ENCODE assay signal across 7 cellular contexts in genomic region chr15:57541805-57542504, GRCh38. TPM values are rescaled to one million over a fixed set of nuclear protein-coding genes. Genes with fewer than 3 reads are reported as not detected.
A peak's percentile ranks its signal among the peaks of the same experiment; 100 is the strongest.
DNase-seq lines count a peak whose midpoint lies in the region; ATAC-seq, FAIRE-seq and TF ChIP-seq lines count a peak whose summit lies in the region.

No MANE protein-coding gene starts in this region.

- H3K4me1 ChIP-seq in aorta (ENCODE audit: control insufficient read depth in 1 of 2, insufficient read depth in 2 of 2, low read length in 2 of 2): peaks cover 1 to 3% of the 10 kb centered on the region in 2 donors

- H3K4me1 Mint-ChIP-seq in mesothelial cell of epicardium: peaks cover 15% of the 10 kb centered on the region

- H3K36me3 ChIP-seq in aorta (ENCODE audit: control insufficient read depth in 1 of 2, insufficient read depth in 2 of 2, low read length in 1 of 2): no peaks in the 10 kb centered on the region

- H3K9me3 ChIP-seq in aorta (ENCODE audit: control insufficient read depth, low read length): no peaks in the 10 kb centered on the region

- FAIRE-seq in endometrium (lab: Jason Lieb, UNC): peak; percentile 33

- no peaks in the 10 kb centered on the region for H3K27me3 ChIP-seq in aorta (ENCODE audit: control insufficient read depth in 1 of 2, insufficient read depth in 2 of 2, low read length in 1 of 2)

- intact Hi-C loops in aorta (cut with DNase I): loop anchor here in 1 of 2 donors (10.0 kb wide), 1 partner anchor 397 kb away; no protein-coding TSS in a partner anchor

- no peak overlapping the region for H3K27ac Mint-ChIP-seq in mesothelial cell of epicardium

- no peak overlapping the region for H3K4me3 Mint-ChIP-seq in mesothelial cell of epicardium

- H3K9me3 Mint-ChIP-seq in mesothelial cell of epicardium: peaks cover 8% of the 10 kb centered on the region

- 39% methylated on average over 7 of the region's 7 CpGs for WGBS in aorta, 2 donors

- DNase-seq in G401 (ENCODE audit: low spot score): peak; percentile 72
- peak; percentile 76 for DNase-seq in SK-MEL-5 (ENCODE audit: low read depth, low spot score)
- peak in 1 of 2 experiments; percentile 74 for DNase-seq in mesothelial cell of epicardium (ENCODE audit: low spot score in 2 of 2, unreplicated experiment in 2 of 2)
- DNase-seq in aorta: peak; percentile 80 to 89

- peaks cover 33% of the 10 kb centered on the region for H3K36me3 Mint-ChIP-seq in mesothelial cell of epicardium

- TF ChIP-seq RAD21 in Ishikawa (IDR thresholded peaks at IDR 0.05; ENCODE audit: low read depth): peak; percentile 71

- in situ Hi-C loops in G401 (cut with HindIII; ENCODE audit: low sequenced_read_pairs) (no loop called here), SK-MEL-5 (cut with HindIII; ENCODE audit: low pct_unique_long_range_greater_than_20kb, low sequenced_read_pairs) (no loop called here)

- H3K27ac ChIP-seq in aorta (ENCODE audit: low read depth in 1 of 2, low read length in 2 of 2): no peak overlapping the region

- no peak for TF ChIP-seq EP300 in Ishikawa (IDR thresholded peaks at IDR 0.05; ENCODE audit: borderline replicate concordance)

- peak; percentile 74 for ATAC-seq in aorta (ENCODE audit: low FRiP score)
- ATAC-seq in GM21515 (IDR thresholded peaks at IDR 0.05; ENCODE audit: unreplicated experiment): no peak

- TF ChIP-seq CTCF in mesothelial cell of epicardium (IDR thresholded peaks at IDR 0.05; ENCODE audit: unreplicated experiment): peak; percentile 77

- no peak overlapping the region for H3K4me3 ChIP-seq in aorta (ENCODE audit: low read length in 2 of 2)

- H3K27me3 Mint-ChIP-seq in mesothelial cell of epicardium (ENCODE audit: low read depth): no peaks in the 10 kb centered on the region

TF ChIP-seq in Ishikawa, 13 proteins besides CTCF, POLR2A, EP300 and RAD21:
- TF ChIP-seq CEBPB (IDR thresholded peaks at IDR 0.05) (peak; percentile 71; the same call in 1 of the 2 replicates), TCF12 (IDR thresholded peaks at IDR 0.05; ENCODE audit: low read depth) (no peak), EGR1 (IDR thresholded peaks at IDR 0.05) (no peak)
TF ChIP-seq in Ishikawa: peak in this region for 1.

RNA-seq across cellular contexts. Expression of gene MYZAP, which starts 49.7 kb away (rescaled TPM):
- total RNA-seq in G401 (2014; rRNA removed; shearing (Covaris generic)): 0.06 and 3.4 TPM in 2 replicates
- total RNA-seq in SK-MEL-5 (2014; rRNA removed; shearing (Covaris generic)): 0.21 TPM in 1 of 2 replicates, not detected in the other
- not detected in 2 replicates for polyA plus RNA-seq in SK-MEL-5 (2015; cell fraction: cytosol; rRNA removed)
- polyA plus RNA-seq in SK-MEL-5 (2015; cell fraction: nucleus; rRNA removed): not detected in 2 replicates
- total RNA-seq in mesothelial cell of epicardium (3.3 to 3.9 TPM (median 3.8 TPM) in 3 replicates), aorta (1 to 10 TPM in 1 of 2 donors, under 1 TPM in 1; 0.84 to 4.2 TPM)
- 1 to 10 TPM in 1 of 2 donors, under 1 TPM in 1; 0.38 to 7.5 TPM for polyA plus RNA-seq in aorta
